Comparison of ENCODE assay signal across 1 cellular context in genomic region chr18:62187543-62188378, GRCh38.
TF ChIP-seq lines count a peak whose summit lies in the region.

No MANE protein-coding gene starts in this region.

TF ChIP-seq in HEK293, 187 proteins besides CTCF, POLR2A, EP300 and RAD21 (continued from another document):
- TF ChIP-seq ZBTB10 (tag by site-specific recombination; IDR thresholded peaks at IDR 0.05) (no peak), SALL2 (tag by site-specific recombination; IDR thresholded peaks at IDR 0.05; ENCODE audit: borderline replicate concordance) (no peak), ZNF138 (tag by site-specific recombination; IDR thresholded peaks at IDR 0.05; ENCODE audit: borderline replicate concordance) (no peak), ZNF169 (tag by site-specific recombination; IDR thresholded peaks at IDR 0.05) (no peak), GLI2 (tag by site-specific recombination; IDR thresholded peaks at IDR 0.05; ENCODE audit: borderline replicate concordance, low read depth) (no peak), ZNF561 (tag by site-specific recombination; IDR thresholded peaks at IDR 0.05; ENCODE audit: borderline replicate concordance) (0 out of 2 replicates have a peak, but pooled peaks have one; percentile 1), ZSCAN18 (tag by site-specific recombination; IDR thresholded peaks at IDR 0.05) (no peak), ZIC2 (tag by site-specific recombination; IDR thresholded peaks at IDR 0.05) (peak; percentile 56), ZNF514 (tag by site-specific recombination; IDR thresholded peaks at IDR 0.05) (no peak), GLI4 (tag by site-specific recombination; IDR thresholded peaks at IDR 0.05) (no peak), ZNF501 (tag by site-specific recombination; IDR thresholded peaks at IDR 0.05) (peak; percentile 14; the same call in 1 of the 2 replicates), ZNF626 (tag by site-specific recombination; IDR thresholded peaks at IDR 0.05) (no peak), ZBTB26 (tag by site-specific recombination; optimal IDR thresholded peaks at IDR 0.05) (no peak), ZNF394 (tag by site-specific recombination; IDR thresholded peaks at IDR 0.05; ENCODE audit: borderline replicate concordance) (0 out of 2 replicates have a peak, but pooled peaks have one; percentile 5), ZNF571 (tag by site-specific recombination; IDR thresholded peaks at IDR 0.05) (no peak), ZBTB7A (tag by site-specific recombination; IDR thresholded peaks at IDR 0.05; ENCODE audit: low read depth) (0 out of 2 replicates have a peak, but pooled peaks have one; percentile 11), ZBTB20 (tag by site-specific recombination; IDR thresholded peaks at IDR 0.05) (peak; percentile 53; the same call in 1 of the 2 replicates), ZSCAN23 (tag by site-specific recombination; IDR thresholded peaks at IDR 0.05) (no peak), ZBTB17 (tag by site-specific recombination; IDR thresholded peaks at IDR 0.05) (peak; percentile 92), ZNF391 (tag by site-specific recombination; IDR thresholded peaks at IDR 0.05; ENCODE audit: borderline replicate concordance, low read depth) (0 out of 2 replicates have a peak, but pooled peaks have one; percentile 75), ZXDB (tag by site-specific recombination; IDR thresholded peaks at IDR 0.05) (0 out of 2 replicates have a peak, but pooled peaks have one; percentile 3), ZNF518A (tag by site-specific recombination; conservative IDR thresholded peaks at IDR 0.05; ENCODE audit: low read depth) (no peak), ZNF121 (tag by site-specific recombination; IDR thresholded peaks at IDR 0.05) (no peak), ZBTB8A (tag by site-specific recombination; IDR thresholded peaks at IDR 0.05) (peak; percentile 50; the same call in 1 of the 2 replicates), ZBTB44 (tag by site-specific recombination; IDR thresholded peaks at IDR 0.05) (no peak), ZNF335 (tag by site-specific recombination; conservative IDR thresholded peaks at IDR 0.05) (peak; percentile 68), ZSCAN30 (tag by site-specific recombination; IDR thresholded peaks at IDR 0.05) (0 out of 2 replicates have a peak, but pooled peaks have one; percentile 26), ZFP41 (tag by site-specific recombination; IDR thresholded peaks at IDR 0.05; ENCODE audit: borderline replicate concordance) (no peak), ZNF792 (tag by site-specific recombination; IDR thresholded peaks at IDR 0.05) (0 out of 2 replicates have a peak, but pooled peaks have one; percentile 7), ZSCAN5A (tag by site-specific recombination; IDR thresholded peaks at IDR 0.05) (no peak), ZBTB1 (tag by site-specific recombination; IDR thresholded peaks at IDR 0.05) (no peak), YY1 (tag by site-specific recombination; IDR thresholded peaks at IDR 0.05) (no peak)
